In the genomic region with DNA sequence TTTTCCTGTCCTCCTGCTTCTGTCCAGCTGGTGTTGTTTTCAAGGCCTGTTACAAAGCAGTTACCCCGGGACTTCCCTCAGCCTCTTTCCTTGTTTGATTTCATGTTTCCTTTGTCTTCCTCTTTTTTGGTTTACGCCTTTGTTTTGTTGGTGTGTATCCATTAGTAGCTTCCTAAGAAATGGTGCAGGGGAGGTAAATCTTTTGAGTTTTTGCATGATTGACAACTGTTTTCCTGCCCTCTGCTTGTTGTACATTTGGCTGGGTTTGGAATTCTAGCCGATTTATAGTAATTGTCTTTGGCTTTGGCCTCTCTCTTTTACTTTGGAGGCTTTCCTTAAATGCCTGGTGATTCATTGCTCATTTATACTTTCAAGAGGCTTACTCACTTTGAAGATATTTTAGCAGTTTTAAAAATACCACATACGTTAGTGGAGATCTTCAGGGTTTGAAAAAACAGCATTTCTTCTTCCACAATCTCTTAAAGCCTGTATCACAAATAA, we compare ENCODE assay signal across 12 cellular contexts.
DNase-seq lines count a peak whose midpoint lies in the region; ATAC-seq and TF ChIP-seq lines count a peak whose summit lies in the region.
"Had no signal": no experiment of that assay in that cellular context is flagged by ENCODE, and none has a peak within 500 bp of the region (broad histone marks: within the 10 kb centered on the region; RNA-seq: fewer than 3 reads in every experiment).

No MANE protein-coding gene starts in this region.

- TF ChIP-seq EP300 in Ishikawa (IDR thresholded peaks at IDR 0.05; ENCODE audit: borderline replicate concordance) = no peak

- in situ Hi-C loops in brain microvascular endothelial cell (cut with HindIII; ENCODE audit: low pct_ligation_motif_present, low sequenced_read_pairs) = no loop called here

- no peak overlapping the region for H3K4me3 ChIP-seq in brain microvascular endothelial cell (ENCODE audit: low read depth, low read length)
- H3K4me3 ChIP-seq: coronary artery had no signal

- ATAC-seq in stimulated activated naive B cell treated with anti-CD40 and anti-IgM and Interleukin-4, amounts not matched to agents 10 μg/mL and 1 μg/mL and 100 μg/mL, for 72 hours (replicated peaks) = no peak
- ATAC-seq in HG02884 (IDR thresholded peaks at IDR 0.05; ENCODE audit: unreplicated experiment) = no peak

- no peak for TF ChIP-seq RAD21 in Ishikawa (IDR thresholded peaks at IDR 0.05; ENCODE audit: low read depth)

- H3K27me3 Mint-ChIP-seq in stimulated activated naive B cell treated with anti-CD40 and anti-IgM and Interleukin-4, amounts not matched to agents 10 μg/mL and 1 μg/mL and 100 μg/mL, for 72 hours = peaks cover 30 to 38% of the 10 kb centered on the region in 2 donors

- H3K27ac ChIP-seq in brain microvascular endothelial cell = peak overlapping the region; percentile 74
- H3K27ac ChIP-seq: coronary artery had no signal

- H3K4me3 Mint-ChIP-seq in stimulated activated naive B cell treated with anti-CD40 and anti-IgM and Interleukin-4, amounts not matched to agents 10 μg/mL and 1 μg/mL and 100 μg/mL, for 72 hours = no peak overlapping the region
- H3K4me3 Mint-ChIP-seq: CD14-positive monocyte had no signal

- no peaks in the 10 kb centered on the region for H3K36me3 ChIP-seq in brain microvascular endothelial cell (replicated peaks)

- no peaks in the 10 kb centered on the region for H3K27me3 ChIP-seq in brain microvascular endothelial cell (replicated peaks)

- H3K9me3 Mint-ChIP-seq in stimulated activated naive B cell treated with anti-CD40 and anti-IgM and Interleukin-4, amounts not matched to agents 10 μg/mL and 1 μg/mL and 100 μg/mL, for 72 hours = no peaks in the 10 kb centered on the region

- DNase-seq in AG09319 (ENCODE audit: extremely low read depth, low read depth) (peak; percentile 16), brain microvascular endothelial cell (peak; percentile 48), kidney tubule cell (ENCODE audit: low spot score) (peak; percentile 85), cerebellar nuclear complex (lab: John Stamatoyannopoulos, UW) (no peak), GM10266 (ENCODE audit: extremely low spot score) (no peak)
- DNase-seq in stimulated activated naive B cell treated with anti-CD40 and anti-IgM and Interleukin-4, amounts not matched to agents 10 μg/mL and 1 μg/mL and 100 μg/mL, for 72 hours = no peak
- DNase-seq: activated CD4-positive, CD25-positive, alpha-beta regulatory T cell; NCI-H1694 had no signal

- H3K36me3 Mint-ChIP-seq in stimulated activated naive B cell treated with anti-CD40 and anti-IgM and Interleukin-4, amounts not matched to agents 10 μg/mL and 1 μg/mL and 100 μg/mL, for 72 hours = no peaks in the 10 kb centered on the region

- H3K4me1 Mint-ChIP-seq in stimulated activated naive B cell treated with anti-CD40 and anti-IgM and Interleukin-4, amounts not matched to agents 10 μg/mL and 1 μg/mL and 100 μg/mL, for 72 hours = no peaks in the 10 kb centered on the region

- TF ChIP-seq CTCF in AG09319 (IDR thresholded peaks at IDR 0.05; ENCODE audit: low read depth, low read length) = no peak
- no peak for TF ChIP-seq CTCF in brain microvascular endothelial cell (IDR thresholded peaks at IDR 0.05; ENCODE audit: low read depth, low read length, missing control alignments)
- TF ChIP-seq CTCF in GM10266 (IDR thresholded peaks at IDR 0.05; ENCODE audit: control insufficient read depth, insufficient read depth, low read depth, missing control alignments) = no peak

- no peak overlapping the region for H3K27ac Mint-ChIP-seq in stimulated activated naive B cell treated with anti-CD40 and anti-IgM and Interleukin-4, amounts not matched to agents 10 μg/mL and 1 μg/mL and 100 μg/mL, for 72 hours

TF ChIP-seq in Ishikawa, 13 proteins besides CTCF, POLR2A, EP300 and RAD21:
- TF ChIP-seq NFIC (IDR thresholded peaks at IDR 0.05) = 0 out of 2 replicates have a peak, but pooled peaks have one; percentile 18
- TF ChIP-seq, protein P1, sequence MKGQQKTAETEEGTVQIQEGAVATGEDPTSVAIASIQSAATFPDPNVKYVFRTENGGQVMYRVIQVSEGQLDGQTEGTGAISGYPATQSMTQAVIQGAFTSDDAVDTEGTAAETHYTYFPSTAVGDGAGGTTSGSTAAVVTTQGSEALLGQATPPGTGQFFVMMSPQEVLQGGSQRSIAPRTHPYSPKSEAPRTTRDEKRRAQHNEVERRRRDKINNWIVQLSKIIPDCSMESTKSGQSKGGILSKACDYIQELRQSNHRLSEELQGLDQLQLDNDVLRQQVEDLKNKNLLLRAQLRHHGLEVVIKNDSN (IDR thresholded peaks at IDR 0.05) = no peak
- TF ChIP-seq CEBPB (IDR thresholded peaks at IDR 0.05) = no peak
- TF ChIP-seq, protein P2, sequence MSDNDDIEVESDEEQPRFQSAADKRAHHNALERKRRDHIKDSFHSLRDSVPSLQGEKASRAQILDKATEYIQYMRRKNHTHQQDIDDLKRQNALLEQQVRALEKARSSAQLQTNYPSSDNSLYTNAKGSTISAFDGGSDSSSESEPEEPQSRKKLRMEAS (IDR thresholded peaks at IDR 0.05) = no peak
- no peak for TF ChIP-seq TCF12 (IDR thresholded peaks at IDR 0.05; ENCODE audit: low read depth)
TF ChIP-seq in Ishikawa: peak in this region for 1.

Comparison
In these comparisons a context has a peak if more than half of its experiments do, and no peak if none do; other contexts are left out.
1. DNase-seq: peak in AG09319 (single experiment), brain microvascular endothelial cell (single experiment) and kidney tubule cell (single experiment); none in stimulated activated naive B cell treated with anti-CD40 and anti-IgM and Interleukin-4, amounts not matched to agents 10 μg/mL and 1 μg/mL and 100 μg/mL, for 72 hours (single experiment), cerebellar nuclear complex (0 of 2) and GM10266 (single experiment).